In the genomic region with DNA sequence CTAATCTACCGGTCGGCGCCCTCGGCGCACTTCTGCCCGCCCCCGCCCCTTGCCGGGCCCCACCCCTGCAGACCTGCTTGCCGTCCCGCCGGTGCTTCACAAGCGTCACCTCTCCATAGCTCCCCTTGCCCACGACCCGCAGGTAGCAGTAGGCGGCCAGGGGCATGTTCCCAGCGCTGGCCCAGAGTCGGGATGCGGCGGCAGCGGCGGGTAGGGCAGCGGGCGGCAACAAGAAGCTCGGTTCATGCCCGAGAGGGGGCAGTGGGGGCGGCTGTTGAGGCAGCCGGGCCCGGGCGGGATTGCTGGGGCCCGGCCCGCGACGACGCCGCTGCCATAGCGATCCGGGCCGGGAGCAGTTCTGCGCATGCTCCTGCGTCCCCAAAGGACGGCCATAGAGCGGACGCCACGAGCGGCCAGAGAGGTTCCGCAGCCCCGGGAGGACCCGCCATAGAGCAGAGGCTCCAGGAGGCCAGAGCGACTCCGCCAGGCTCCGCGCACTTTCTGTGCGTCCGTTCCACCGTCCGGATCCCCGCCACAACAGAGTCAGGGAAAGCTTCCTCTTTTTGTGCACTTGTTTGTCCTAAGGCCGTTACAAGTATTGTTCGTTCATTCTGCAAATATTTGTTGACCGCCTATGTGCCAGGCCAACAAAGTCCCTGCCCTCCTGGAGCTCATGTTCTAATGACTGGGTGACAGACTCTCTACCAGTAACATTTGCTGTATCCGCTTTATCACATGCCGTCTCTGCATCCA, we compare ENCODE assay signal across 8 cellular contexts.
DNase-seq lines count a peak whose midpoint lies in the region; ATAC-seq and TF ChIP-seq lines count a peak whose summit lies in the region.

NEK4 (minus strand) TSS at position 360 of the 753 bp plus-strand sequence; CDS start at position 166, 194 bp downstream.

- no peaks in the 10 kb centered on the region for H4K20me1 ChIP-seq in OCI-LY3 (ENCODE audit: insufficient read depth, low read length)

- peak; percentile 86 for ATAC-seq in GM21526 (IDR thresholded peaks at IDR 0.05; ENCODE audit: low FRiP score, unreplicated experiment)

- H3K4me2 ChIP-seq in OCI-LY3 (ENCODE audit: low read length) = peak within 1 kb of the TSS; percentile 77

- no peak for TF ChIP-seq CTCF in OCI-LY3 (IDR thresholded peaks at IDR 0.05; ENCODE audit: low read depth, low read length)

- H3K27ac ChIP-seq in OCI-LY3 (ENCODE audit: low read length) = peak within 1 kb of the TSS; percentile 64

- peak within 1 kb of the TSS; percentile 77 for H3K9ac ChIP-seq in OCI-LY3 (ENCODE audit: low read length)

- H3K4me1 ChIP-seq in OCI-LY3 (ENCODE audit: low read length) = peaks cover 14% of the 10 kb centered on the region

- H3K79me2 ChIP-seq in OCI-LY3 (ENCODE audit: low read length) = peaks cover 20% of the 10 kb centered on the region

- peak within 1 kb of the TSS; percentile 82 for H2AFZ ChIP-seq in OCI-LY3 (ENCODE audit: low read depth, low read length)

- no peaks in the 10 kb centered on the region for H3K9me3 ChIP-seq in OCI-LY3 (ENCODE audit: insufficient read depth, low read length)

- no peaks in the 10 kb centered on the region for H3K27me3 ChIP-seq in OCI-LY3 (ENCODE audit: low read depth, low read length)

- peaks cover 5% of the 10 kb centered on the region for H3K36me3 ChIP-seq in OCI-LY3 (replicated peaks; ENCODE audit: low read depth, low read length)

- H3K4me3 ChIP-seq in OCI-LY3 (ENCODE audit: low read length) = peak within 1 kb of the TSS; percentile 78

- DNase-seq in DMS 273 treated with DMSO at 0.1 percent for 48 hours (lab: John Stamatoyannopoulos, UW) (peak; percentile 67), HuH-7.5 (ENCODE audit: low spot score) (peak; percentile 59), epidermal melanocyte (ENCODE audit: insufficient read length, low spot score) (peak; percentile 80), middle frontal gyrus (ENCODE audit: extremely low spot score, low spot score) (peak; percentile 87)
- DNase-seq in activated CD8-positive, alpha-beta memory T cell treated with anti-CD3 and anti-CD28 coated beads, Interleukin-2, amount 50 U/mL, for 48 hours = peak; percentile 93
- peak; percentile 66 to 72 for DNase-seq in stimulated activated CD8-positive, alpha-beta memory T cell treated with anti-CD3 and anti-CD28 coated beads, Interleukin-2, amount 100 ng/mL, for 1 hour (ENCODE audit: low read depth in 2 of 2)

Comparison
In these comparisons a context has a peak if more than half of its experiments do, and no peak if none do; other contexts are left out.
1. Peak in every context shown above with its lines: DNase-seq, ATAC-seq, H3K4me3 ChIP-seq and H3K27ac ChIP-seq.